ENCODE assay signal across 16 cellular contexts in the genomic region with DNA sequence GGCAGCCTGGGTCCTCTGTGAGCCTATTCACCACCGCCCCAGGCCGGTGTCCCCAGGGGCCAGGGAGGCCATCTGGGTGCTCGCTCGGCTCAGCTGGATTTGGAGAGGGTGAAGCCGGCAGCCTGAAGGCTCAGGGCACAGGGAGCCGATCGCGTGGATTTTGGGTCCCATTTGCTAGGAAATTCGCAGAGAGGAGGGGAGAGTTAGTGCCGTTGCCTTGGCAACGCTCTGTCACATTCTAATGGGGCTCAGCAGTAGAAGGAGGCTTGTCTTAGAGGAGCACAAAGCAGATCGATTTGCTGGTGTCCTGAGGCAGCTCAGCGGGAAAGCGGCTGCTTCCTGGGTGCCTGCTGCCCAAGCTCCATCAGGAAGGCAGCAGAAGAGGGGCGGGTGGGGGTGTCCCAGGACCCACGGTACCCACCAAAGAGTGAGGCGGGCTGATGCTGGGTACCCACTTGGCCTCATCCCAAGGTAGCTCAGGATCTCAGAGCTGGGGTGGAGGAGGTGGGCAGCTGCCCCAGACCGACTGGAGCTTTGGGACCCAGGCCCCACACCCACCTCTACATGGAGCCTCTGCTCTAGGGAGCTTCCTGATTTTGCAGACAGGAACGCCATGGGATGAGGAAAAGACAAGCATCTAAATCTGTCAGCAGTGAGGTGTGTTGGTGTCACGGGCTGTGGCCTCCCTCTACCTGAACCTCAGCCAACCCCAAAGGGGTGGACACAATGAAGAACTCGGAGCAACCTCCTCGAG.
DNase-seq lines count a peak whose midpoint lies in the region; ATAC-seq, FAIRE-seq and TF ChIP-seq lines count a peak whose summit lies in the region.
"Had no signal": no experiment of that assay in that cellular context is flagged by ENCODE, and none has a peak within 500 bp of the region (broad histone marks: within the 10 kb centered on the region; RNA-seq: fewer than 3 reads in every experiment).

No MANE protein-coding gene starts in this region.

- H3K36me3 Mint-ChIP-seq in activated naive CD4-positive, alpha-beta T cell treated with anti-CD3 and anti-CD28 coated beads, Interleukin-2, amount 10 ng/mL, durations not matched to agents 7 days and 5 days = no peaks in the 10 kb centered on the region
- H3K36me3 Mint-ChIP-seq in stimulated activated effector memory CD8-positive, alpha-beta T cell treated with anti-CD3 and anti-CD28 coated beads, Interleukin-12 subunit alpha, Interleukin-12 subunit beta, amount 100 ng/mL, for 72 hours = no peaks in the 10 kb centered on the region

- FAIRE-seq in H54 (lab: Jason Lieb, UNC) = no peak
- FAIRE-seq: colon had no signal

- H3K9me3 Mint-ChIP-seq in activated naive CD4-positive, alpha-beta T cell treated with anti-CD3 and anti-CD28 coated beads, Interleukin-2, amount 10 ng/mL, durations not matched to agents 7 days and 5 days = no peaks in the 10 kb centered on the region
- H3K9me3 Mint-ChIP-seq in stimulated activated effector memory CD8-positive, alpha-beta T cell treated with anti-CD3 and anti-CD28 coated beads, Interleukin-12 subunit alpha, Interleukin-12 subunit beta, amount 100 ng/mL, for 72 hours = no peaks in the 10 kb centered on the region
- H3K9me3 Mint-ChIP-seq: activated CD4-positive, alpha-beta memory T cell treated with anti-CD3 and anti-CD28 coated beads, Interleukin-2, amount 10 ng/mL, durations not matched to agents 7 days and 5 days; activated T-helper 17 cell treated with anti-CD3 and anti-CD28 coated beads, Interleukin-2, amount 50 U/mL, for 72 hours; stimulated activated naive CD8-positive, alpha-beta T cell treated with anti-CD3 and anti-CD28 coated beads, Interleukin-15, Interleukin-2, amounts not matched to agents 100 ng/mL and 50 ng/mL, for 24 hours had no signal

- no peak overlapping the region for H3K4me3 Mint-ChIP-seq in activated naive CD4-positive, alpha-beta T cell treated with anti-CD3 and anti-CD28 coated beads, Interleukin-2, amount 10 ng/mL, durations not matched to agents 7 days and 5 days
- H3K4me3 Mint-ChIP-seq in stimulated activated effector memory CD8-positive, alpha-beta T cell treated with anti-CD3 and anti-CD28 coated beads, Interleukin-12 subunit alpha, Interleukin-12 subunit beta, amount 100 ng/mL, for 72 hours = no peak overlapping the region
- H3K4me3 Mint-ChIP-seq: activated CD4-positive, alpha-beta memory T cell treated with anti-CD3 and anti-CD28 coated beads, Interleukin-2, amount 10 ng/mL, durations not matched to agents 7 days and 5 days; activated T-helper 17 cell treated with anti-CD3 and anti-CD28 coated beads, Interleukin-2, amount 50 U/mL, for 72 hours; stimulated activated naive CD8-positive, alpha-beta T cell treated with anti-CD3 and anti-CD28 coated beads, Interleukin-15, Interleukin-2, amounts not matched to agents 100 ng/mL and 50 ng/mL, for 24 hours had no signal

- CTCF ChIA-PET in activated naive CD4-positive, alpha-beta T cell treated with anti-CD3 and anti-CD28 coated beads, Interleukin-2, amount 10 ng/mL, durations not matched to agents 7 days and 5 days (lab: Charles Lee) = interaction anchor here (0.6 kb wide), 1 partner anchor 413 kb away, joined by 3 read pairs; no protein-coding TSS in a partner anchor

- TF ChIP-seq POLR2A in H54 (IDR thresholded peaks at IDR 0.05; ENCODE audit: low read depth, low read length) = no peak

- no peak overlapping the region for H3K27ac Mint-ChIP-seq in activated naive CD4-positive, alpha-beta T cell treated with anti-CD3 and anti-CD28 coated beads, Interleukin-2, amount 10 ng/mL, durations not matched to agents 7 days and 5 days
- no peak overlapping the region for H3K27ac Mint-ChIP-seq in stimulated activated effector memory CD8-positive, alpha-beta T cell treated with anti-CD3 and anti-CD28 coated beads, Interleukin-12 subunit alpha, Interleukin-12 subunit beta, amount 100 ng/mL, for 72 hours
- H3K27ac Mint-ChIP-seq: activated CD4-positive, alpha-beta memory T cell treated with anti-CD3 and anti-CD28 coated beads, Interleukin-2, amount 10 ng/mL, durations not matched to agents 7 days and 5 days; activated T-helper 17 cell treated with anti-CD3 and anti-CD28 coated beads, Interleukin-2, amount 50 U/mL, for 72 hours; stimulated activated naive CD8-positive, alpha-beta T cell treated with anti-CD3 and anti-CD28 coated beads, Interleukin-15, Interleukin-2, amounts not matched to agents 100 ng/mL and 50 ng/mL, for 24 hours had no signal

- peak; percentile 5 for DNase-seq in activated naive CD4-positive, alpha-beta T cell treated with anti-CD3 and anti-CD28 coated beads, Interleukin-2, amount 50 U/mL, for 16 hours
- no peak for DNase-seq in activated naive CD4-positive, alpha-beta T cell treated with anti-CD3 and anti-CD28 coated beads, Interleukin-2, amount 10 ng/mL, durations not matched to agents 7 days and 5 days
- peak; percentile 13 for DNase-seq in NCI-H2227 treated with DMSO at 0.1 percent for 48 hours (lab: John Stamatoyannopoulos, UW)
- peak; percentile 37 for DNase-seq in islet precursor cell
- DNase-seq in stimulated activated effector memory CD8-positive, alpha-beta T cell treated with anti-CD3 and anti-CD28 coated beads, Interleukin-12 subunit alpha, Interleukin-12 subunit beta, amount 100 ng/mL, for 72 hours (ENCODE audit: low spot score in 2 of 2) = no peak
- no peak for DNase-seq in NOMO-1 treated with DMSO at 0.1 percent for 48 hours (lab: John Stamatoyannopoulos, UW; ENCODE audit: unreplicated experiment)
- DNase-seq in NCI-H2081 treated with DMSO at 0.1 percent for 48 hours (lab: John Stamatoyannopoulos, UW) = no peak
- DNase-seq in H54 (ENCODE audit: insufficient read length, low spot score) = no peak
- DNase-seq: activated CD4-positive, alpha-beta memory T cell treated with anti-CD3 and anti-CD28 coated beads, Interleukin-2, amount 10 ng/mL, durations not matched to agents 7 days and 5 days; Calu3; KBM-7; NCI-H446 treated with DMSO at 0.1 percent for 48 hours; PC-9 had no signal

- peak; percentile 11 for ATAC-seq in stimulated activated effector memory CD8-positive, alpha-beta T cell treated with anti-CD3 and anti-CD28 coated beads, Interleukin-12 subunit alpha, Interleukin-12 subunit beta, amount 100 ng/mL, for 72 hours
- ATAC-seq: activated T-helper 17 cell treated with anti-CD3 and anti-CD28 coated beads, Interleukin-2, amount 50 U/mL, for 72 hours had no signal

- peaks cover 40% of the 10 kb centered on the region for H3K27me3 Mint-ChIP-seq in activated naive CD4-positive, alpha-beta T cell treated with anti-CD3 and anti-CD28 coated beads, Interleukin-2, amount 10 ng/mL, durations not matched to agents 7 days and 5 days

- H3K4me1 Mint-ChIP-seq in activated naive CD4-positive, alpha-beta T cell treated with anti-CD3 and anti-CD28 coated beads, Interleukin-2, amount 10 ng/mL, durations not matched to agents 7 days and 5 days = no peaks in the 10 kb centered on the region
- H3K4me1 Mint-ChIP-seq in stimulated activated effector memory CD8-positive, alpha-beta T cell treated with anti-CD3 and anti-CD28 coated beads, Interleukin-12 subunit alpha, Interleukin-12 subunit beta, amount 100 ng/mL, for 72 hours = no peaks in the 10 kb centered on the region
- H3K4me1 Mint-ChIP-seq: activated CD4-positive, alpha-beta memory T cell treated with anti-CD3 and anti-CD28 coated beads, Interleukin-2, amount 10 ng/mL, durations not matched to agents 7 days and 5 days; activated T-helper 17 cell treated with anti-CD3 and anti-CD28 coated beads, Interleukin-2, amount 50 U/mL, for 72 hours had no signal

Comparison
In these comparisons a context has a peak if more than half of its experiments do, and no peak if none do; other contexts are left out.
1. DNase-seq: peak in activated naive CD4-positive, alpha-beta T cell treated with anti-CD3 and anti-CD28 coated beads, Interleukin-2, amount 50 U/mL, for 16 hours (single experiment), NCI-H2227 treated with DMSO at 0.1 percent for 48 hours (single experiment) and islet precursor cell (single experiment); none in activated naive CD4-positive, alpha-beta T cell treated with anti-CD3 and anti-CD28 coated beads, Interleukin-2, amount 10 ng/mL, durations not matched to agents 7 days and 5 days (single experiment), stimulated activated effector memory CD8-positive, alpha-beta T cell treated with anti-CD3 and anti-CD28 coated beads, Interleukin-12 subunit alpha, Interleukin-12 subunit beta, amount 100 ng/mL, for 72 hours (0 of 2), NOMO-1 treated with DMSO at 0.1 percent for 48 hours (single experiment), NCI-H2081 treated with DMSO at 0.1 percent for 48 hours (single experiment) and H54 (single experiment).